Comparison of ENCODE assay signal across 17 cellular contexts in genomic region chr13:95740921-95741320, GRCh38.
"Had no signal": no experiment of that assay in that cellular context is flagged by ENCODE, and none has a peak within 500 bp of the region (broad histone marks: within the 10 kb centered on the region; RNA-seq: fewer than 3 reads in every experiment).

No MANE protein-coding gene starts in this region.

- H3K27me3 Mint-ChIP-seq: activated CD4-positive, alpha-beta memory T cell treated with anti-CD3 and anti-CD28 coated beads, Interleukin-2, amount 10 ng/mL, durations not matched to agents 7 days and 5 days; activated CD4-positive, alpha-beta T cell treated with anti-CD3 and anti-CD28 coated beads for 36 hours; activated naive CD8-positive, alpha-beta T cell treated with anti-CD3 and anti-CD28 coated beads, Interleukin-2, amount 10 ng/mL, durations not matched to agents 7 days and 5 days; memory B cell had no signal

- H3K4me2 ChIP-seq: neural progenitor cell had no signal

- H3K27ac Mint-ChIP-seq: activated CD4-positive, alpha-beta memory T cell treated with anti-CD3 and anti-CD28 coated beads, Interleukin-2, amount 10 ng/mL, durations not matched to agents 7 days and 5 days; activated CD4-positive, alpha-beta T cell treated with anti-CD3 and anti-CD28 coated beads for 36 hours; activated naive CD8-positive, alpha-beta T cell treated with anti-CD3 and anti-CD28 coated beads, Interleukin-2, amount 10 ng/mL, durations not matched to agents 7 days and 5 days; memory B cell; neural progenitor cell had no signal

- H3K36me3 ChIP-seq: esophagus squamous epithelium, heart left ventricle, left ventricle myocardium inferior, right atrium auricular region had no signal

- FAIRE-seq: frontal cortex, kidney had no signal

- H3K9ac ChIP-seq: neural progenitor cell had no signal

- H3K4me3 Mint-ChIP-seq: activated CD4-positive, alpha-beta memory T cell treated with anti-CD3 and anti-CD28 coated beads, Interleukin-2, amount 10 ng/mL, durations not matched to agents 7 days and 5 days; activated CD4-positive, alpha-beta T cell treated with anti-CD3 and anti-CD28 coated beads for 36 hours; activated naive CD8-positive, alpha-beta T cell treated with anti-CD3 and anti-CD28 coated beads, Interleukin-2, amount 10 ng/mL, durations not matched to agents 7 days and 5 days; memory B cell; neural progenitor cell had no signal

- H3K27me3 ChIP-seq: esophagus squamous epithelium, heart left ventricle, neural progenitor cell, right atrium auricular region had no signal

- H3K9me3 ChIP-seq: esophagus squamous epithelium, right atrium auricular region had no signal

- ATAC-seq: activated CD4-positive, alpha-beta T cell treated with anti-CD3 and anti-CD28 coated beads for 36 hours had no signal

- H3K4me3 ChIP-seq: esophagus squamous epithelium, heart left ventricle, left ventricle myocardium inferior, neural progenitor cell, right atrium auricular region had no signal

- H3K27ac ChIP-seq: esophagus squamous epithelium, heart left ventricle, left ventricle myocardium inferior, neural progenitor cell, right atrium auricular region, VCaP had no signal

- DNase-seq: activated CD4-positive, alpha-beta memory T cell treated with anti-CD3 and anti-CD28 coated beads, Interleukin-2, amount 10 ng/mL, durations not matched to agents 7 days and 5 days; activated CD4-positive, alpha-beta T cell treated with anti-CD3 and anti-CD28 coated beads for 36 hours; activated naive CD8-positive, alpha-beta T cell treated with anti-CD3 and anti-CD28 coated beads, Interleukin-2, amount 10 ng/mL, durations not matched to agents 7 days and 5 days; activated T-cell treated with anti-CD3 and anti-CD28 coated beads, Interleukin-2, amount 50 U/mL, for 48 hours; anterior cingulate cortex; esophagus squamous epithelium; heart left ventricle; kidney; left ventricle myocardium inferior; posterior cingulate gyrus; stimulated activated naive CD4-positive, alpha-beta T cell; T1000 had no signal

- H2AFZ ChIP-seq: neural progenitor cell had no signal

- H3K4me1 Mint-ChIP-seq: activated CD4-positive, alpha-beta memory T cell treated with anti-CD3 and anti-CD28 coated beads, Interleukin-2, amount 10 ng/mL, durations not matched to agents 7 days and 5 days; neural progenitor cell had no signal
